ENCODE assay signal across 8 cellular contexts in genomic region chr17:81508639-81509047, GRCh38. TPM values are rescaled to one million over a fixed set of nuclear protein-coding genes. Genes with fewer than 3 reads are reported as not detected.
DNase-seq lines count a peak whose midpoint lies in the region; ATAC-seq and TF ChIP-seq lines count a peak whose summit lies in the region.

No MANE protein-coding gene starts in this region.

- ATAC-seq in esophagus mucosa (peak; percentile 4), HG03045 (IDR thresholded peaks at IDR 0.05; ENCODE audit: unreplicated experiment) (no peak)

- H3K4me3 ChIP-seq in H7 (ENCODE audit: insufficient read depth, low read depth, low read length) (no peak overlapping the region), SK-N-MC (peak overlapping the region; percentile 92; the same call in 1 of the 2 replicates), parathyroid adenoma (ENCODE audit: low read depth, low read length) (peak overlapping the region; percentile 93)

- no peak overlapping the region for H2AFZ ChIP-seq in parathyroid adenoma

- TF ChIP-seq CTCF in parathyroid adenoma (IDR thresholded peaks at IDR 0.05): no peak

- H3K9ac ChIP-seq in SK-N-MC (ENCODE audit: insufficient read length) (no peak overlapping the region), parathyroid adenoma (no peak overlapping the region)

- H3K27me3 ChIP-seq in H7 (ENCODE audit: control insufficient read depth, insufficient read depth, low read length) (no peaks in the 10 kb centered on the region), parathyroid adenoma (ENCODE audit: control insufficient read depth, insufficient read depth, low read length) (no peaks in the 10 kb centered on the region)

- H3K4me2 ChIP-seq in parathyroid adenoma (ENCODE audit: low read length): peak overlapping the region; percentile 93

- H3K79me2 ChIP-seq in parathyroid adenoma: peaks cover 11% of the 10 kb centered on the region

- peaks cover 9% of the 10 kb centered on the region for H3K4me1 ChIP-seq in parathyroid adenoma

- no peaks in the 10 kb centered on the region for H3K9me3 ChIP-seq in SK-N-MC (ENCODE audit: low read depth, low read length)
- H3K9me3 ChIP-seq in parathyroid adenoma (ENCODE audit: control insufficient read depth, low read length): no peaks in the 10 kb centered on the region

- H3K36me3 ChIP-seq in H7 (replicated peaks; ENCODE audit: control insufficient read depth, insufficient read depth, low read length) (peaks cover 24% of the 10 kb centered on the region), SK-N-MC (ENCODE audit: insufficient read depth, low read length) (peaks cover 37% of the 10 kb centered on the region), parathyroid adenoma (ENCODE audit: control insufficient read depth, insufficient read depth, low read length) (no peaks in the 10 kb centered on the region)

- DNase-seq in H7 (peak; percentile 52), SK-N-MC (ENCODE audit: low read depth, low spot score) (no peak), DMS79 (lab: John Stamatoyannopoulos, UW) (no peak), NCI-H345 treated with DMSO at 0.1 percent for 48 hours (lab: John Stamatoyannopoulos, UW; ENCODE audit: unreplicated experiment) (no peak), anterior cingulate cortex (lab: John Stamatoyannopoulos, UW) (no peak)

- H3K27ac ChIP-seq in SK-N-MC: no peak overlapping the region; the same call in 1 of the 2 replicates
- H3K27ac ChIP-seq in parathyroid adenoma: no peak overlapping the region

RNA-seq across cellular contexts. Expression of gene ACTG1, which starts 4.0 kb away (rescaled TPM):
- total RNA-seq in H7 (2014; rRNA removed; shearing (Covaris generic)): 5,543 and 5,789 TPM in 2 replicates
- 4,027 TPM for total RNA-seq in esophagus mucosa

RNA-seq across cellular contexts. Expression of gene FSCN2, which starts 19.5 kb away (rescaled TPM):
- total RNA-seq in H7 (2014; rRNA removed; shearing (Covaris generic)): 0.33 TPM in 1 of 2 replicates, not detected in the other
- total RNA-seq in esophagus mucosa: 0.76 TPM

RNA-seq across cellular contexts. Expression of gene FAAP100, which starts 43.5 kb away (rescaled TPM):
- total RNA-seq in H7 (2014; rRNA removed; shearing (Covaris generic)): 40.4 and 46.6 TPM in 2 replicates
- total RNA-seq in esophagus mucosa: 16.3 TPM
